In the genomic region with DNA sequence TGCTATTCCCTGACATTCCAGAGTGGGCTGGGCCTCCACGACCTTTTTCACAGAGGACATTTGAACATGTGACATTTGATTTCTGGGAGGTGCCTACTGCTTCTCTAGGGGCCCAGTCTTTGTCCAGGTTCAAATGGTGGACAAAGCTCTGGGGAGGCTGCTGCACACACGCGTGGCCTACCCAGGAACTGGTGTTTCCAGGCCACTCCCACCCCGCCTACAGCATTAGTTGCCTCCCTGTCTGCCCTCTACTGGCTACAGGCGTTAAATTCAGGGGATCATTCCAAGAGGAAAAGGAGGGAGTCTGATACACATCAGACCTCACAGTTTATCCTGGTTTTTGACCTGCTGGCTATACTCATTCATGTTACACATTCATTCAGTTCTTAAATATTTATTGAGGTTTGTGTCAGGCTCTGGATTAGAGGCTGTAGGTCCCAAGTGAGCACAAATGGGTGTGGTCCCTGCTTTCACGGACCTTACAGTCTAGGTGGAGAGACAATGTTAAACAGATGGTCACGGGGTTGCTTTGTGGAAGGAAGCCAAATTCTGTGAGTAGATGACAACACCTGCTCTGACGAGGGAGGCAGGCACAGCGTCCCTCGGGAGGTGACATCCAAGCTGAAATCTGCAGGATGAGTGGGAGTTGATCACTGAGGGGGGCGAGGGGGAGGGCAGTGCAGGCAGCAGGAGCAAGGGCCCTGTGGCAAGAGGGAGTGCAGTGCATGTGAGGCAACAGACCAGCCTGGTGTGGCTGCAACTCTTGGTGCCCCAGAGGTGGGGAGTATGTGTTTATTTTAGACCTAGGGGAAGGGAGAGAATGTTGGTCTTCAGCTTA, we compare ENCODE assay signal across 8 cellular contexts. TPM values are rescaled to one million over a fixed set of nuclear protein-coding genes. Genes with fewer than 3 reads are reported as not detected.
A peak's percentile ranks its signal among the peaks of the same experiment; 100 is the strongest.
DNase-seq lines count a peak whose midpoint lies in the region; ATAC-seq lines count a peak whose summit lies in the region.

No MANE protein-coding gene starts in this region.

- peak; percentile 67 for ATAC-seq in GM21576 (IDR thresholded peaks at IDR 0.05; ENCODE audit: unreplicated experiment)

- H2AFZ ChIP-seq in Karpas-422 (ENCODE audit: low read length), result peak overlapping the region; percentile 78; the same call in 1 of the 2 replicates

- no peaks in the 10 kb centered on the region for H3K9me3 ChIP-seq in Karpas-422 (ENCODE audit: low read length)

- DNase-seq in ELF-1 (ENCODE audit: low read depth, low spot score), result peak; percentile 53
- peak; percentile 87 for DNase-seq in Karpas-422
- DNase-seq in SHP77 (lab: John Stamatoyannopoulos, UW), result peak; percentile 8 to 44
- peak; percentile 51 to 75 for DNase-seq in T47D (ENCODE audit: low read depth in 1 of 2, low spot score in 1 of 2)
- DNase-seq in left kidney (ENCODE audit: low read depth, low spot score), result peak; percentile 82
- peak; percentile 30 to 37 for DNase-seq in stimulated activated CD8-positive, alpha-beta memory T cell treated with anti-CD3 and anti-CD28 coated beads, Interleukin-2, amount 100 ng/mL, for 48 hours (ENCODE audit: low read depth in 2 of 2)
- no peak for DNase-seq in middle frontal gyrus (ENCODE audit: extremely low spot score, low spot score)

- no peak overlapping the region for H3K4me3 ChIP-seq in Karpas-422 (ENCODE audit: low read length)

- H3K27me3 ChIP-seq in Karpas-422 (ENCODE audit: low read length), result no peaks in the 10 kb centered on the region

- H3K9ac ChIP-seq in Karpas-422 (ENCODE audit: low read length), result no peak overlapping the region

- in situ Hi-C loops in T47D (cut with HindIII; ENCODE audit: low pct_unique_long_range_greater_than_20kb, low sequenced_read_pairs), result no loop called here

- no peaks in the 10 kb centered on the region; the same call in 1 of the 2 replicates for H3K4me1 ChIP-seq in Karpas-422 (ENCODE audit: low read length)

- H4K20me1 ChIP-seq in Karpas-422 (ENCODE audit: insufficient read depth, low read depth, low read length), result no peaks in the 10 kb centered on the region

- no peaks in the 10 kb centered on the region for H3K9me2 ChIP-seq in Karpas-422 (replicated peaks; ENCODE audit: insufficient read depth, low read length)

- no peaks in the 10 kb centered on the region for H3K79me2 ChIP-seq in Karpas-422 (ENCODE audit: low read length)

- H3K27ac ChIP-seq in Karpas-422 (ENCODE audit: low read length), result no peak overlapping the region

- no peaks in the 10 kb centered on the region for H3K36me3 ChIP-seq in Karpas-422 (ENCODE audit: insufficient read depth, low read length)

- H3K4me2 ChIP-seq in Karpas-422 (ENCODE audit: low read depth, low read length, poor library complexity, severe bottlenecking), result no peak overlapping the region

RNA-seq across cellular contexts. Expression of a gene that starts 11.8 kb away (rescaled TPM):
- not detected in 2 replicates for total RNA-seq in Karpas-422 (2014; rRNA removed; shearing (Covaris generic); ENCODE audit: low replicate concordance)
